ENCODE assay signal across 12 cellular contexts in the genomic region with DNA sequence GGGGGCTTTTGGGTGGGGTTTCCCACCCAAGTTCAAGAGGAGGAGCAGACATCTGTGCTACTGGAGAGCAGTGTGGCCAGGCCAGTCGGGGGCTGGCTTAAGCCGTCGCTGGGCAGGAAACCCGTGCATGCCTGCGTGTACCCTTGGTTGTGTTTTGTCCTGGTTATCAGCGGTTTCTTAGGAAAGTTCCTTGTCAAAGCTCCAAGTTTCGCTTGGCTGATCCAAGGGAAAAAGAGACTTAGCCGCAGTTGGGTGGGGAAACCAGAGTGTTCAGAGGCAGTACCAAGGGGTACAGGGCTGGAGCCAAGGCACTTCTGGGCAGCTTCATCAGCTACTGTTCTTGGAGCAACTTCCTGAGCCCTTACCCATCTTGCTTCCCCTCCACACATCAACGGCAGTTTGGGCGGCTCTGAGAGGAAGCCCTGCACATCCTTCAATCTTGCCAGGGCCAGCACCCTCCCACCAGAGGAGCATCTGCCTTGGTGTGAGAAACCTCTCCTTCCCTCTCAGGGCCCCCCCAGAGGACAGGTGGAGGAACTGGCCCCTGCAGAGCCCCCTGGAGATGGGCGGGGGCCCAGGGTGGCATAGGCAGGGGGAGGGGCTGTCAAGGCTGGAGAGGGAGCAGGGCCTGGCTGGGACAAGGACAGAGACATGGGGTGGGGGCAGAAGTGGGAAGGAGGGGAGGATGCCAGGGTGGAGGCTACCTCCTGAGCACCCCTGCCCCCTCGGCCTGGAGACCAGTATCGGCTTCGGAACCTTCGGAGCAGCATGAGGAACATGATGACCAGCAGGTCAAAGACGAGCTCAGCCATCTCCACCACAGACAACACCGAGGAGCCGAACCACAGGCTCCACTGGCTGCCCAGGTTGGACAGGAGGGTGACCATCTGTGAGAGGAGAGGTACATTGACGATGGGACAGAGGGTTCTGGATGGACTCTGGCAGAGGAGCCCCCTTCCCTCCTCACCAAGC. TPM values are rescaled to one million over a fixed set of nuclear protein-coding genes. Genes with fewer than 3 reads are reported as not detected.
DNase-seq lines count a peak whose midpoint lies in the region; ATAC-seq and TF ChIP-seq lines count a peak whose summit lies in the region.
"Had no signal": no experiment of that assay in that cellular context is flagged by ENCODE, and none has a peak within 500 bp of the region (broad histone marks: within the 10 kb centered on the region; RNA-seq: fewer than 3 reads in every experiment).

No MANE protein-coding gene starts in this region.

- H2AFZ ChIP-seq in ACC112 (ENCODE audit: low read length, unreplicated experiment), result peak overlapping the region; percentile 48
- no peak overlapping the region for H2AFZ ChIP-seq in parathyroid adenoma

- ATAC-seq in HG03039 (IDR thresholded peaks at IDR 0.05; ENCODE audit: unreplicated experiment), result no peak
- ATAC-seq: Panc1 had no signal

- H3K27ac ChIP-seq in ACC112 (ENCODE audit: low read depth, low read length) (peak overlapping the region; percentile 66), Peyer's patch (peak overlapping the region; percentile 42 to 99 (median 64)), parathyroid adenoma (peak overlapping the region; percentile 61)

- no peak overlapping the region for H3K9ac ChIP-seq in parathyroid adenoma

- DNase-seq in Peyer's patch (no peak), fibroblast of the aortic adventitia (ENCODE audit: low read depth) (peak; percentile 97), GOT3 (lab: John Stamatoyannopoulos, UW) (no peak), NCI-H1436 treated with DMSO at 0.1 percent for 48 hours (lab: John Stamatoyannopoulos, UW) (no peak), 8988T (no peak)
- DNase-seq: activated CD4-positive, alpha-beta memory T cell treated with anti-CD3 and anti-CD28 coated beads, Interleukin-2, amount 10 ng/mL, durations not matched to agents 7 days and 5 days; Karpas-422 had no signal

- no peak for TF ChIP-seq POLR2A in Peyer's patch (IDR thresholded peaks at IDR 0.05)

- H3K4me1 ChIP-seq in ACC112 (ENCODE audit: control insufficient read depth, insufficient read depth, low read length, unreplicated experiment) (peaks cover 42% of the 10 kb centered on the region), Peyer's patch (peaks cover 4 to 38% (median 9%) of the 10 kb centered on the region in 4 donors), parathyroid adenoma (peaks cover 12% of the 10 kb centered on the region)

- H3K27me3 ChIP-seq in ACC112 (ENCODE audit: insufficient read depth, low read length) (no peaks in the 10 kb centered on the region), Peyer's patch (no peaks in the 10 kb centered on the region), parathyroid adenoma (ENCODE audit: control insufficient read depth, insufficient read depth, low read length) (no peaks in the 10 kb centered on the region)

- H3K79me2 ChIP-seq in ACC112 (ENCODE audit: control insufficient read depth, insufficient read depth, low read length, unreplicated experiment) (no peaks in the 10 kb centered on the region), parathyroid adenoma (peaks cover 10% of the 10 kb centered on the region)

- no peak overlapping the region for H3K4me3 ChIP-seq in ACC112 (ENCODE audit: low read depth, low read length)
- no peak overlapping the region for H3K4me3 ChIP-seq in Peyer's patch
- no peak overlapping the region for H3K4me3 ChIP-seq in fibroblast of the aortic adventitia (ENCODE audit: low read depth, low read length)
- H3K4me3 ChIP-seq in parathyroid adenoma (ENCODE audit: low read depth, low read length), result no peak overlapping the region

- TF ChIP-seq CTCF in Peyer's patch (IDR thresholded peaks at IDR 0.05) (no peak), fibroblast of the aortic adventitia (IDR thresholded peaks at IDR 0.05; ENCODE audit: insufficient read depth, low read length) (no peak), parathyroid adenoma (IDR thresholded peaks at IDR 0.05) (no peak)

- H3K36me3 ChIP-seq in ACC112 (ENCODE audit: insufficient read depth, low read length) (no peaks in the 10 kb centered on the region), Peyer's patch (no peaks in the 10 kb centered on the region), parathyroid adenoma (ENCODE audit: control insufficient read depth, insufficient read depth, low read length) (no peaks in the 10 kb centered on the region)

- H3K9me3 ChIP-seq in Peyer's patch (no peaks in the 10 kb centered on the region), parathyroid adenoma (ENCODE audit: control insufficient read depth, low read length) (no peaks in the 10 kb centered on the region)

- H3K4me2 ChIP-seq in parathyroid adenoma (ENCODE audit: low read length), result no peak overlapping the region

RNA-seq across cellular contexts. Expression of a gene that starts 5.8 kb away (rescaled TPM):
- total RNA-seq in Peyer's patch, result 100 to 1,000 TPM in 3 of 4 donors, 10 to 100 TPM in 1; 90.8 to 547 (median 393) TPM
- total RNA-seq in fibroblast of the aortic adventitia (ENCODE audit: low replicate concordance), result 146 and 207 TPM in 2 replicates

RNA-seq across cellular contexts. Expression of a gene that starts 27.7 kb away (rescaled TPM):
- total RNA-seq in Peyer's patch (100 to 1,000 TPM in 3 of 4 donors, 10 to 100 TPM in 1; 93.3 to 275 (median 143) TPM), fibroblast of the aortic adventitia (ENCODE audit: low replicate concordance) (under 0.01 TPM in 1 of 2 replicates, not detected in the other)

RNA-seq across cellular contexts. Expression of a gene that starts 36.3 kb away (rescaled TPM):
- 100 to 1,000 TPM; 113 to 313 (median 294) TPM for total RNA-seq in Peyer's patch
- total RNA-seq in fibroblast of the aortic adventitia (ENCODE audit: low replicate concordance), result 71.8 and 93.7 TPM in 2 replicates

RNA-seq across cellular contexts. Expression of a gene that starts 37.2 kb away (rescaled TPM):
- total RNA-seq in Peyer's patch, result 100 to 1,000 TPM; 145 to 543 (median 176) TPM
- not detected in 2 replicates for total RNA-seq in fibroblast of the aortic adventitia (ENCODE audit: low replicate concordance)
- total RNA-seq: activated CD4-positive, alpha-beta memory T cell treated with anti-CD3 and anti-CD28 coated beads, Interleukin-2, amount 10 ng/mL, durations not matched to agents 7 days and 5 days; dermis microvascular lymphatic vessel endothelial cell had no signal

Comparison
In these comparisons a context has a peak if more than half of its experiments do, and no peak if none do; other contexts are left out.
1. RNA of a gene that starts 27.7 kb away (total RNA-seq): 93.3 to 275 TPM in Peyer's patch; under 0.01 TPM in fibroblast of the aortic adventitia; every median in the first group is over 10 times any median in the second.
2. Peak in every context shown above with its lines, with median percentiles within 50 percentile points of each other: H3K27ac ChIP-seq.